In genomic region chr4:113106076-113106475, GRCh38 we compare ENCODE assay signal across 10 cellular contexts. TPM values are rescaled to one million over a fixed set of nuclear protein-coding genes. Genes with fewer than 3 reads are reported as not detected.
DNase-seq lines count a peak whose midpoint lies in the region; ATAC-seq, FAIRE-seq and TF ChIP-seq lines count a peak whose summit lies in the region.
"Had no signal": no experiment of that assay in that cellular context is flagged by ENCODE, and none has a peak within 500 bp of the region (broad histone marks: within the 10 kb centered on the region; RNA-seq: fewer than 3 reads in every experiment).

No MANE protein-coding gene starts in this region.

- no peaks in the 10 kb centered on the region for H3K36me3 ChIP-seq in esophagus muscularis mucosa
- H3K36me3 ChIP-seq: upper lobe of left lung had no signal

- intact Hi-C loops in esophagus muscularis mucosa (cut with DNase I), result no loop called here

- WGBS in esophagus muscularis mucosa, result 77% methylated on average over 1 of the region's 1 CpG

- FAIRE-seq in GM12892 (lab: Jason Lieb, UNC), result no peak

- no peak overlapping the region for H3K27ac ChIP-seq in esophagus muscularis mucosa (replicated peaks in 1 of 4)
- H3K27ac ChIP-seq: upper lobe of left lung had no signal

- ATAC-seq in GM19397 (IDR thresholded peaks at IDR 0.05; ENCODE audit: unreplicated experiment), result no peak

- H3K4me3 ChIP-seq in esophagus muscularis mucosa, result no peak overlapping the region
- H3K4me3 ChIP-seq: upper lobe of left lung had no signal

- peaks cover 0 to 4% (median 0%) of the 10 kb centered on the region in 4 donors for H3K4me1 ChIP-seq in esophagus muscularis mucosa
- H3K4me1 ChIP-seq: upper lobe of left lung had no signal

- no peaks in the 10 kb centered on the region for H3K27me3 ChIP-seq in esophagus muscularis mucosa
- H3K27me3 ChIP-seq: upper lobe of left lung had no signal

- TF ChIP-seq CTCF in GM12873 (IDR thresholded peaks at IDR 0.05; ENCODE audit: insufficient read depth, low read depth, low read length, missing control alignments), result peak; percentile 25
- peak; percentile 17 to 29 (median 22) for TF ChIP-seq CTCF in esophagus muscularis mucosa (IDR thresholded peaks at IDR 0.05)

- DNase-seq in NCI-H446 treated with DMSO at 0.1 percent for 48 hours (lab: John Stamatoyannopoulos, UW) (peak; percentile 41), esophagus muscularis mucosa (ENCODE audit: extremely low spot score) (no peak), pons (ENCODE audit: low spot score) (peak; percentile 79), NCI-H146 (lab: John Stamatoyannopoulos, UW) (no peak), GM12892 (ENCODE audit: insufficient read length) (no peak), GOT3 (lab: John Stamatoyannopoulos, UW) (no peak)
- DNase-seq: NCI-H2029 treated with DMSO at 0.1 percent for 48 hours, upper lobe of left lung had no signal

- TF ChIP-seq POLR2A in esophagus muscularis mucosa (IDR thresholded peaks at IDR 0.05; ENCODE audit: low read depth), result no peak
- no peak for TF ChIP-seq POLR2A in GM12892 (IDR thresholded peaks at IDR 0.05; ENCODE audit: low read depth, low read length)

- no peak for TF ChIP-seq EP300 in esophagus muscularis mucosa (IDR thresholded peaks at IDR 0.05)

- no peaks in the 10 kb centered on the region for H3K9me3 ChIP-seq in esophagus muscularis mucosa
- H3K9me3 ChIP-seq: upper lobe of left lung had no signal

RNA-seq across cellular contexts. Expression of gene ANK2, which starts 56.6 kb away (rescaled TPM):
- total RNA-seq in esophagus muscularis mucosa, result 10 to 100 TPM; 76.8 to 88.0 (median 82.8) TPM
- polyA plus RNA-seq in GM12892 (2012; ENCODE audit: missing spikeins), result 7.5 TPM

Comparison
In these comparisons a context has a peak if more than half of its experiments do, and no peak if none do; other contexts are left out.
1. DNase-seq: peak in NCI-H446 treated with DMSO at 0.1 percent for 48 hours (single experiment) and pons (single experiment); none in esophagus muscularis mucosa (single experiment), NCI-H146 (single experiment), GM12892 (single experiment) and GOT3 (single experiment).